8 cellular contexts compared by ENCODE assay signal in genomic region chr12:30985814-30986452, GRCh38. TPM values are rescaled to one million over a fixed set of nuclear protein-coding genes. Genes with fewer than 3 reads are reported as not detected.
DNase-seq lines count a peak whose midpoint lies in the region; ATAC-seq, FAIRE-seq and TF ChIP-seq lines count a peak whose summit lies in the region.

No MANE protein-coding gene starts in this region.

- FAIRE-seq in keratinocyte (lab: Jason Lieb, UNC), result no peak

- H3K79me2 ChIP-seq in PC-3 (ENCODE audit: low read length) (no peaks in the 10 kb centered on the region), keratinocyte (ENCODE audit: control insufficient read depth, insufficient read depth, low read length) (no peaks in the 10 kb centered on the region)

- H3K36me3 Mint-ChIP-seq in MCF 10A (ENCODE audit: insufficient read depth, unreplicated experiment), result no peaks in the 10 kb centered on the region
- H3K36me3 Mint-ChIP-seq in stimulated activated effector memory CD8-positive, alpha-beta T cell treated with anti-CD3 and anti-CD28 coated beads, Interleukin-12 subunit alpha, Interleukin-12 subunit beta, amount 100 ng/mL, for 72 hours, result no peaks in the 10 kb centered on the region

- BruUV-seq in PC-3 (replicated peaks; lab: Mats Ljungman, UMichigan) (no TSS peak), MCF 10A (replicated peaks; lab: Mats Ljungman, UMichigan) (no TSS peak)

- peaks cover 5% of the 10 kb centered on the region for H3K4me1 Mint-ChIP-seq in MCF 10A (ENCODE audit: insufficient read depth, unreplicated experiment)
- H3K4me1 Mint-ChIP-seq in stimulated activated effector memory CD8-positive, alpha-beta T cell treated with anti-CD3 and anti-CD28 coated beads, Interleukin-12 subunit alpha, Interleukin-12 subunit beta, amount 100 ng/mL, for 72 hours, result no peaks in the 10 kb centered on the region

- CTCF ChIA-PET in PC-3 (lab: Charles Lee), result interaction anchor here (0.5 to 1.3 kb wide), 5 partner anchors 20 to 956 kb away, joined by 3 to 4 read pairs (median 3); no protein-coding TSS in a partner anchor
- CTCF ChIA-PET in MCF 10A (lab: Yijun Ruan, JAX), result interaction anchor here (0.6 to 8.4 kb wide), 31 partner anchors 9 to 481 kb away, joined by 3 to 156 read pairs (median 5); no protein-coding TSS in a partner anchor

- TF ChIP-seq CTCF in PC-3 (conservative IDR thresholded peaks at IDR 0.05; ENCODE audit: low read depth, low read length) (peak; percentile 77), MCF 10A (IDR thresholded peaks at IDR 0.05; ENCODE audit: unreplicated experiment) (peak; percentile 80), keratinocyte (optimal IDR thresholded peaks at IDR 0.05 in 1 of 3, IDR thresholded peaks at IDR 0.05 in 1 of 3, conservative IDR thresholded peaks at IDR 0.05 in 1 of 3; ENCODE audit: extremely low read depth in 1 of 3, insufficient read depth in 2 of 3, low read length in 3 of 3) (peak; percentile 79 to 95 (median 81))

- H3K9me3 Mint-ChIP-seq in MCF 10A (ENCODE audit: unreplicated experiment), result no peaks in the 10 kb centered on the region
- no peaks in the 10 kb centered on the region for H3K9me3 Mint-ChIP-seq in stimulated activated effector memory CD8-positive, alpha-beta T cell treated with anti-CD3 and anti-CD28 coated beads, Interleukin-12 subunit alpha, Interleukin-12 subunit beta, amount 100 ng/mL, for 72 hours

- ATAC-seq in GM18511 (IDR thresholded peaks at IDR 0.05; ENCODE audit: unreplicated experiment) (peak; percentile 65), HG03432 (IDR thresholded peaks at IDR 0.05; ENCODE audit: unreplicated experiment) (peak; percentile 57), PC-3 (peak; percentile 62), GM18873 (IDR thresholded peaks at IDR 0.05; ENCODE audit: low FRiP score, unreplicated experiment) (no peak)
- peak; percentile 49 for ATAC-seq in stimulated activated effector memory CD8-positive, alpha-beta T cell treated with anti-CD3 and anti-CD28 coated beads, Interleukin-12 subunit alpha, Interleukin-12 subunit beta, amount 100 ng/mL, for 72 hours

- dilution Hi-C loops in keratinocyte (cut with MboI; ENCODE audit: extremely low pct_ligation_motif_present, low sequenced_read_pairs), result no loop called here

- no peaks in the 10 kb centered on the region for H3F3A ChIP-seq in PC-3 (ENCODE audit: low read length, unreplicated experiment)

- H3K27me3 ChIP-seq in PC-3 (ENCODE audit: low read length) (no peaks in the 10 kb centered on the region), keratinocyte (ENCODE audit: control insufficient read depth, extremely low read depth, insufficient read depth, low read length) (no peaks in the 10 kb centered on the region)

- H3K27ac Mint-ChIP-seq in MCF 10A (ENCODE audit: low read depth, unreplicated experiment), result no peak overlapping the region
- no peak overlapping the region for H3K27ac Mint-ChIP-seq in stimulated activated effector memory CD8-positive, alpha-beta T cell treated with anti-CD3 and anti-CD28 coated beads, Interleukin-12 subunit alpha, Interleukin-12 subunit beta, amount 100 ng/mL, for 72 hours

- H3K27me3 Mint-ChIP-seq in MCF 10A (ENCODE audit: insufficient read depth, unreplicated experiment), result no peaks in the 10 kb centered on the region

- no peak overlapping the region for H3K27ac ChIP-seq in PC-3 (ENCODE audit: low read length)
- H3K27ac ChIP-seq in keratinocyte (ENCODE audit: control insufficient read depth, insufficient read depth, low read length), result no peak overlapping the region

- H3K4me3 ChIP-seq in PC-3 (ENCODE audit: low read length) (no peak overlapping the region), keratinocyte (ENCODE audit: control insufficient read depth in 2 of 3, extremely low read depth in 1 of 3, insufficient read depth in 2 of 3, low read depth in 1 of 3, low read length in 3 of 3) (no peak overlapping the region)

- no peak overlapping the region for H2AFZ ChIP-seq in PC-3 (ENCODE audit: low read length)
- no peak overlapping the region for H2AFZ ChIP-seq in keratinocyte (ENCODE audit: control insufficient read depth, low read length)

- H3K9me2 ChIP-seq in PC-3 (replicated peaks; ENCODE audit: low read length), result no peaks in the 10 kb centered on the region

- H3K4me1 ChIP-seq in PC-3 (ENCODE audit: insufficient read depth, low read length) (peaks cover 18% of the 10 kb centered on the region), keratinocyte (ENCODE audit: control insufficient read depth, extremely low read depth, insufficient read depth, low read length) (no peaks in the 10 kb centered on the region)

- H3K4me3 Mint-ChIP-seq in MCF 10A (ENCODE audit: unreplicated experiment), result no peak overlapping the region
- H3K4me3 Mint-ChIP-seq in stimulated activated effector memory CD8-positive, alpha-beta T cell treated with anti-CD3 and anti-CD28 coated beads, Interleukin-12 subunit alpha, Interleukin-12 subunit beta, amount 100 ng/mL, for 72 hours, result no peak overlapping the region

- H3K9me3 ChIP-seq in PC-3 (ENCODE audit: low read length) (no peaks in the 10 kb centered on the region), keratinocyte (ENCODE audit: control insufficient read depth, low read depth, low read length) (no peaks in the 10 kb centered on the region)

- H4K20me1 ChIP-seq in PC-3 (ENCODE audit: low read length), result no peaks in the 10 kb centered on the region
- no peaks in the 10 kb centered on the region for H4K20me1 ChIP-seq in keratinocyte (ENCODE audit: control insufficient read depth, extremely low read depth, insufficient read depth, low read length)

- H3K9ac ChIP-seq in PC-3 (ENCODE audit: low read length), result no peak overlapping the region
- H3K9ac ChIP-seq in keratinocyte (ENCODE audit: control insufficient read depth, extremely low read depth, insufficient read depth, low read length), result no peak overlapping the region

- no peaks in the 10 kb centered on the region for H3K36me3 ChIP-seq in PC-3 (ENCODE audit: low read depth, low read length)
- H3K36me3 ChIP-seq in keratinocyte (ENCODE audit: control insufficient read depth in 2 of 2, extremely low read depth in 1 of 2, insufficient read depth in 2 of 2, low read length in 2 of 2), result no peaks in the 10 kb centered on the region

- intact Hi-C loops in PC-3 (cut with micrococcal nuclease), result loop anchor here (1.0 to 10.0 kb wide), 2 partner anchors 49 to 135 kb away; no protein-coding TSS in a partner anchor
- intact Hi-C loops in MCF 10A (cut with micrococcal nuclease), result loop anchor here (1.0 to 10.0 kb wide), 3 partner anchors 135 to 249 kb away; no protein-coding TSS in a partner anchor

- POLR2A ChIA-PET in PC-3 (lab: Charles Lee; ENCODE audit: unreplicated experiment), result no interaction called here
- POLR2A ChIA-PET in MCF 10A (lab: Yijun Ruan, JAX), result interaction anchor here (0.5 to 1.0 kb wide), 2 partner anchors 135 to 1549 kb away, joined by 3 to 6 read pairs; no protein-coding TSS in a partner anchor

- DNase-seq in AG20443 (ENCODE audit: low spot score), result peak; percentile 89
- peak; percentile 69 for DNase-seq in PC-3
- peak; percentile 64 for DNase-seq in MCF 10A (ENCODE audit: unreplicated experiment)
- no peak for DNase-seq in keratinocyte (ENCODE audit: low read depth, low spot score)
- no peak for DNase-seq in stimulated activated effector memory CD8-positive, alpha-beta T cell treated with anti-CD3 and anti-CD28 coated beads, Interleukin-12 subunit alpha, Interleukin-12 subunit beta, amount 100 ng/mL, for 72 hours (ENCODE audit: low spot score in 2 of 2)

- H3K9me1 ChIP-seq in keratinocyte (ENCODE audit: control insufficient read depth, extremely low read depth, insufficient read depth, low read length), result no peaks in the 10 kb centered on the region

- no peak overlapping the region for H3K4me2 ChIP-seq in PC-3 (ENCODE audit: low read length)
- H3K4me2 ChIP-seq in keratinocyte (ENCODE audit: control insufficient read depth, extremely low read depth, insufficient read depth, low read depth, low read length), result no peak overlapping the region

RNA-seq across cellular contexts. Expression of gene TSPAN11, which starts 59.4 kb away (rescaled TPM):
- not detected in 2 replicates for total RNA-seq in PC-3 (2014; rRNA removed)
- not detected in 2 replicates for total RNA-seq in MCF 10A (2022)
- polyA plus RNA-seq in keratinocyte, result not detected in 3 replicates
- not detected for polyA plus RNA-seq in keratinocyte (2011; ENCODE audit: low read depth)
- polyA plus RNA-seq in keratinocyte (2011; cell fraction: cytosol; rRNA removed), result not detected in 2 replicates
- polyA plus RNA-seq in keratinocyte (2011; cell fraction: nucleus; rRNA removed), result not detected in 2 replicates
- polyA plus RNA-seq in keratinocyte (2012; ENCODE audit: low replicate concordance), result not detected in 2 replicates
- not detected in 3 replicates for polyA minus RNA-seq in keratinocyte
- not detected for polyA minus RNA-seq in keratinocyte (2011; cell fraction: cytosol; rRNA and poly(A)+ RNA removed)
- not detected in 2 replicates for polyA minus RNA-seq in keratinocyte (2011; cell fraction: nucleus; rRNA and poly(A)+ RNA removed)

Comparison
In these comparisons a context has a peak if more than half of its experiments do, and no peak if none do; other contexts are left out.
1. DNase-seq: peak in AG20443 (single experiment), PC-3 (single experiment) and MCF 10A (single experiment); none in keratinocyte (single experiment) and stimulated activated effector memory CD8-positive, alpha-beta T cell treated with anti-CD3 and anti-CD28 coated beads, Interleukin-12 subunit alpha, Interleukin-12 subunit beta, amount 100 ng/mL, for 72 hours (0 of 2).
2. Peak in every context shown above with its lines, with median percentiles within 50 percentile points of each other: CTCF ChIP-seq.